Comparison of ENCODE assay signal across 15 cellular contexts in genomic region chr2:238254095-238254494, GRCh38. TPM values are rescaled to one million over a fixed set of nuclear protein-coding genes. Genes with fewer than 3 reads are reported as not detected.
DNase-seq lines count a peak whose midpoint lies in the region; ATAC-seq and TF ChIP-seq lines count a peak whose summit lies in the region.
"Had no signal": no experiment of that assay in that cellular context is flagged by ENCODE, and none has a peak within 500 bp of the region (broad histone marks: within the 10 kb centered on the region; RNA-seq: fewer than 3 reads in every experiment).

No MANE protein-coding gene starts in this region.

- peaks cover 18% of the 10 kb centered on the region for H4K20me1 ChIP-seq in BLaER1
- H4K20me1 ChIP-seq in BLaER1 treated with 17β-estradiol and CSF1 and Interleukin-3, amounts not matched to agents 10 nM and 100 nM: peaks cover 0 to 40% (median 7%) of the 10 kb centered on the region in 11 experiments; a peak in 10 of 22 replicates

- H3K36me3 ChIP-seq in BLaER1: peaks cover 98% of the 10 kb centered on the region
- peaks cover 79 to 97% (median 93%) of the 10 kb centered on the region in 11 experiments for H3K36me3 ChIP-seq in BLaER1 treated with 17β-estradiol and CSF1 and Interleukin-3, amounts not matched to agents 10 nM and 100 nM

- H3K4me3 Mint-ChIP-seq in glutamatergic neuron (ENCODE audit: unreplicated experiment): peak overlapping the region; percentile 11
- H3K4me3 Mint-ChIP-seq in activated T-helper 17 cell treated with anti-CD3 and anti-CD28 coated beads, Interleukin-2, amount 50 U/mL, for 72 hours: no peak overlapping the region

- intact Hi-C loops in posterior vena cava (cut with DNase I): loop anchor here in 1 of 2 donors (10.0 kb wide), 1 partner anchor 129 kb away; no protein-coding TSS in a partner anchor

- H3K4me3 ChIP-seq in BLaER1: no peak overlapping the region
- no peak overlapping the region for H3K4me3 ChIP-seq in BLaER1 treated with 17β-estradiol and CSF1 and Interleukin-3, amounts not matched to agents 10 nM and 100 nM

- peak overlapping the region; percentile 55 for H3K27ac Mint-ChIP-seq in glutamatergic neuron (ENCODE audit: unreplicated experiment)
- H3K27ac Mint-ChIP-seq in activated T-helper 17 cell treated with anti-CD3 and anti-CD28 coated beads, Interleukin-2, amount 50 U/mL, for 72 hours: no peak overlapping the region

- peak; percentile 12 for TF ChIP-seq CTCF in glutamatergic neuron (IDR thresholded peaks at IDR 0.05; ENCODE audit: partially characterized antibody, unreplicated experiment)

- H3K36me3 Mint-ChIP-seq in glutamatergic neuron (ENCODE audit: unreplicated experiment): no peaks in the 10 kb centered on the region
- peaks cover 61% of the 10 kb centered on the region for H3K36me3 Mint-ChIP-seq in activated T-helper 17 cell treated with anti-CD3 and anti-CD28 coated beads, Interleukin-2, amount 50 U/mL, for 72 hours (ENCODE audit: low read depth)

- no peak overlapping the region for H3K9ac ChIP-seq in BLaER1
- peak overlapping the region in 1 of 11 experiments; percentile 19; a peak in 1 of 22 replicates for H3K9ac ChIP-seq in BLaER1 treated with 17β-estradiol and CSF1 and Interleukin-3, amounts not matched to agents 10 nM and 100 nM

- peak overlapping the region; percentile 51; the same call in 1 of the 2 replicates for H3K4me2 ChIP-seq in BLaER1
- H3K4me2 ChIP-seq in BLaER1 treated with 17β-estradiol and CSF1 and Interleukin-3, amounts not matched to agents 10 nM and 100 nM: peak overlapping the region in 6 of 11 experiments; percentile 48 to 68 (median 58); a peak in 10 of 22 replicates

- no peaks in the 10 kb centered on the region for H3K27me3 ChIP-seq in BLaER1
- no peaks in the 10 kb centered on the region for H3K27me3 ChIP-seq in BLaER1 treated with 17β-estradiol and CSF1 and Interleukin-3, amounts not matched to agents 10 nM and 100 nM

- peaks cover 13% of the 10 kb centered on the region for H3K9me3 Mint-ChIP-seq in glutamatergic neuron (ENCODE audit: unreplicated experiment)
- H3K9me3 Mint-ChIP-seq in activated T-helper 17 cell treated with anti-CD3 and anti-CD28 coated beads, Interleukin-2, amount 50 U/mL, for 72 hours: no peaks in the 10 kb centered on the region

- ATAC-seq in activated T-helper 17 cell treated with anti-CD3 and anti-CD28 coated beads, Interleukin-2, amount 50 U/mL, for 72 hours (replicated peaks): no peak
- ATAC-seq: SK-N-SH treated with all-trans-retinoic acid at 6 μM for 48 hours had no signal

- no peak overlapping the region for H3K27ac ChIP-seq in BLaER1
- H3K27ac ChIP-seq in BLaER1 treated with 17β-estradiol and CSF1 and Interleukin-3, amounts not matched to agents 10 nM and 100 nM: no peak overlapping the region

- peaks cover 67% of the 10 kb centered on the region for H3K4me1 Mint-ChIP-seq in glutamatergic neuron (ENCODE audit: low read depth, unreplicated experiment)
- H3K4me1 Mint-ChIP-seq in activated T-helper 17 cell treated with anti-CD3 and anti-CD28 coated beads, Interleukin-2, amount 50 U/mL, for 72 hours: no peaks in the 10 kb centered on the region

- peaks cover 40% of the 10 kb centered on the region for H3K4me1 ChIP-seq in BLaER1
- peaks cover 0 to 41% (median 31%) of the 10 kb centered on the region in 10 experiments; a peak in 17 of 20 replicates for H3K4me1 ChIP-seq in BLaER1 treated with 17β-estradiol and CSF1 and Interleukin-3, amounts not matched to agents 10 nM and 100 nM

- DNase-seq in glutamatergic neuron: no peak
- peak; percentile 20 for DNase-seq in posterior vena cava (ENCODE audit: low spot score)
- DNase-seq in NOMO-1 (lab: John Stamatoyannopoulos, UW; ENCODE audit: unreplicated experiment in 2 of 2): no peak
- DNase-seq in DMS53 (lab: John Stamatoyannopoulos, UW): no peak
- DNase-seq: DMS153, Karpas-422, NCI-H1092 treated with DMSO at 0.1 percent for 48 hours, NCI-H1436, NCI-H187 treated with DMSO at 0.1 percent for 48 hours, NCI-H446, NCI-H526 treated with DMSO at 0.1 percent for 48 hours had no signal

- peaks cover 5% of the 10 kb centered on the region for H3K27me3 Mint-ChIP-seq in glutamatergic neuron (ENCODE audit: unreplicated experiment)
- H3K27me3 Mint-ChIP-seq in activated T-helper 17 cell treated with anti-CD3 and anti-CD28 coated beads, Interleukin-2, amount 50 U/mL, for 72 hours: no peaks in the 10 kb centered on the region

- no peaks in the 10 kb centered on the region for H3K9me3 ChIP-seq in BLaER1
- no peaks in the 10 kb centered on the region for H3K9me3 ChIP-seq in BLaER1 treated with 17β-estradiol and CSF1 and Interleukin-3, amounts not matched to agents 10 nM and 100 nM (replicated peaks in 1 of 11)

RNA-seq across cellular contexts. Expression of gene HES6, which starts 14.3 kb away (rescaled TPM):
- total RNA-seq in glutamatergic neuron (ENCODE audit: unreplicated experiment) (665 TPM), posterior vena cava (1 to 10 TPM; 2.3 to 6.9 TPM)
- 1 to 10 TPM; 1.3 to 4.8 TPM for total RNA-seq in activated T-helper 17 cell treated with anti-CD3 and anti-CD28 coated beads, Interleukin-2, amount 50 U/mL, for 72 hours

RNA-seq across cellular contexts. Expression of gene PER2, which starts 34.3 kb away (rescaled TPM):
- total RNA-seq in glutamatergic neuron (ENCODE audit: unreplicated experiment): 3.8 TPM
- 10 to 100 TPM; 10.1 to 16.8 TPM for total RNA-seq in posterior vena cava
- total RNA-seq in activated T-helper 17 cell treated with anti-CD3 and anti-CD28 coated beads, Interleukin-2, amount 50 U/mL, for 72 hours: 10 to 100 TPM in 1 of 2 donors, 1 to 10 TPM in 1; 6.2 to 23.7 TPM

RNA-seq across cellular contexts. Expression of gene ILKAP, which starts 50.6 kb away (rescaled TPM):
- total RNA-seq in glutamatergic neuron (ENCODE audit: unreplicated experiment) (61.3 TPM), posterior vena cava (10 to 100 TPM; 32.2 to 34.9 TPM)
- total RNA-seq in activated T-helper 17 cell treated with anti-CD3 and anti-CD28 coated beads, Interleukin-2, amount 50 U/mL, for 72 hours: 10 to 100 TPM; 33.6 to 53.6 TPM

Comparison
In these comparisons a context has a peak if more than half of its experiments do, and no peak if none do; other contexts are left out.
1. RNA of gene HES6, which starts 14.3 kb away (total RNA-seq): 665 TPM in glutamatergic neuron (single experiment); 2.3 to 6.9 TPM in posterior vena cava and 1.3 to 4.8 TPM in activated T-helper 17 cell treated with anti-CD3 and anti-CD28 coated beads, Interleukin-2, amount 50 U/mL, for 72 hours; every median in the first group is over 10 times any median in the second.